1 cellular context compared by ENCODE assay signal in the genomic region with DNA sequence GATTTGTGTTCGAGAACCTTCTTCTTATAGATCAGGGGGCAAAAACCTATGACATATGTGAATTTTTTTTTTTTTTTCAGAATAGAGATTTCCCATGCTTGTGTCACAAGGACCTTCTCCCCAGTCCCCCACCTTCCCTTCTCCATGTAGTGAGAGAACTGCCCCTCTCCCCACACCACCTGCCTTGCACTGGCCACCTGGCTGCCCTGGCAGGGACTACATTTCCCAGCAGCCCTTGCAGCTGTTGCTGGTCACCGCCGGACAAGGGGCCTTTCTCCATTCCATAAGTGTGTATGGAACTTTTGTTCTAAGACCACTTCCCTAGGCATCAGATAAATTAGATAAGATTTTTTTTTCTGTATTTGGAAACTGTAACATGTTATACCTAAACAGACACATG.
TF ChIP-seq lines count a peak whose summit lies in the region.

No MANE protein-coding gene starts in this region.

TF ChIP-seq in GM12878, 131 proteins besides CTCF, POLR2A, EP300 and RAD21:
- TF ChIP-seq, protein P1, sequence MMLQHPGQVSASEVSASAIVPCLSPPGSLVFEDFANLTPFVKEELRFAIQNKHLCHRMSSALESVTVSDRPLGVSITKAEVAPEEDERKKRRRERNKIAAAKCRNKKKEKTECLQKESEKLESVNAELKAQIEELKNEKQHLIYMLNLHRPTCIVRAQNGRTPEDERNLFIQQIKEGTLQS (IDR thresholded peaks at IDR 0.05; ENCODE audit: borderline replicate concordance, extremely low read depth, low read depth, low read length): no peak
- TF ChIP-seq MTA2 (IDR thresholded peaks at IDR 0.05; ENCODE audit: low read depth) (no peak), CHD2 (IDR thresholded peaks at IDR 0.05; ENCODE audit: borderline replicate concordance, low read depth, low read length) (no peak), CHD4 (IDR thresholded peaks at IDR 0.05) (no peak), SMARCA5 (IDR thresholded peaks at IDR 0.05) (no peak), SIX5 (IDR thresholded peaks at IDR 0.05; ENCODE audit: low read depth, low read length, severe bottlenecking) (peak; percentile 54), HCFC1 (IDR thresholded peaks at IDR 0.05; ENCODE audit: low read length) (peak; percentile 37), CBFB (IDR thresholded peaks at IDR 0.05; ENCODE audit: low read depth) (no peak), CBX3 (IDR thresholded peaks at IDR 0.05; ENCODE audit: borderline replicate concordance, low read depth) (no peak)
- TF ChIP-seq, protein P2, sequence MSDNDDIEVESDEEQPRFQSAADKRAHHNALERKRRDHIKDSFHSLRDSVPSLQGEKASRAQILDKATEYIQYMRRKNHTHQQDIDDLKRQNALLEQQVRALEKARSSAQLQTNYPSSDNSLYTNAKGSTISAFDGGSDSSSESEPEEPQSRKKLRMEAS (IDR thresholded peaks at IDR 0.05; ENCODE audit: low read depth, low read length): no peak
